In genomic region chr3:138845071-138845685, GRCh38 we compare ENCODE assay signal across 25 cellular contexts. TPM values are rescaled to one million over a fixed set of nuclear protein-coding genes. Genes with fewer than 3 reads are reported as not detected.
DNase-seq lines count a peak whose midpoint lies in the region; ATAC-seq, FAIRE-seq and TF ChIP-seq lines count a peak whose summit lies in the region.
"Had no signal": no experiment of that assay in that cellular context is flagged by ENCODE, and none has a peak within 500 bp of the region (broad histone marks: within the 10 kb centered on the region; RNA-seq: fewer than 3 reads in every experiment).

No MANE protein-coding gene starts in this region.

- H3K27me3 ChIP-seq in heart right ventricle (no peaks in the 10 kb centered on the region), H1 (replicated peaks in 1 of 4; ENCODE audit: control insufficient read depth in 3 of 4, extremely low read depth in 1 of 4, insufficient read depth in 3 of 4, low read length in 3 of 4) (no peaks in the 10 kb centered on the region), mesenchymal stem cell (ENCODE audit: control insufficient read depth in 1 of 2, insufficient read depth in 1 of 2, low read length in 2 of 2) (no peaks in the 10 kb centered on the region)
- H3K27me3 ChIP-seq: ascending aorta, neutrophil, transverse colon had no signal

- 64 to 77% methylated on average over 12 of the region's 12 CpGs for WGBS in heart right ventricle, 2 donors
- 60% methylated on average over 9 of the region's 12 CpGs; no CpG with 5 or more reads in 1 of the 2 experiments for WGBS in H1 (ENCODE audit: extremely low coverage in 1 of 2, insufficient coverage in 1 of 2, insufficient read length in 1 of 2, insufficient replicate concordance in 2 of 2, low coverage in 1 of 2, low lambda C conversion rate in 2 of 2, missing lambda C conversion rate in 1 of 2), 2 experiments
- WGBS in mesenchymal stem cell, result 81% methylated on average over 10 of the region's 12 CpGs

- H4K8ac ChIP-seq in H1 (ENCODE audit: extremely low read depth, insufficient read depth, low read length), result peak overlapping the region; percentile 93; the same call in 1 of the 2 replicates
- no peak overlapping the region for H4K8ac ChIP-seq in mesenchymal stem cell (ENCODE audit: low read length)

- H2BK20ac ChIP-seq in H1 (ENCODE audit: low read length), result peak overlapping the region; percentile 87

- H3K4me2 ChIP-seq in H1 (ENCODE audit: insufficient read depth in 1 of 2, low read depth in 2 of 2, low read length in 2 of 2) (peak overlapping the region; percentile 5 to 83; a peak in 1 of 4 replicates), mesenchymal stem cell (ENCODE audit: low read length, poor library complexity, severe bottlenecking) (no peak overlapping the region)

- peak in 1 of 2 donors; percentile 19 for DNase-seq in heart right ventricle
- DNase-seq in Right ventricle myocardium inferior (ENCODE audit: missing footprints), result no peak
- DNase-seq in H1 (ENCODE audit: low read depth in 1 of 2, low spot score in 2 of 2), result no peak
- DNase-seq in mesenchymal stem cell, result no peak
- no peak for DNase-seq in activated T-cell treated with anti-CD3 and anti-CD28 coated beads, Interleukin-2, amount 50 U/mL, for 72 hours
- DNase-seq: 8988T; activated B cell treated with CpG ODN at 0.5 μM for 24 hours; activated CD8-positive, alpha-beta T cell treated with anti-CD3 and anti-CD28 coated beads, Interleukin-2, amount 10 ng/mL, durations not matched to agents 7 days and 5 days; activated naive CD4-positive, alpha-beta T cell treated with anti-CD3 and anti-CD28 coated beads, Interleukin-2, amount 10 ng/mL, durations not matched to agents 7 days and 5 days; activated T-cell treated with anti-CD3 and anti-CD28 coated beads, Interleukin-2, amount 50 U/mL, for 24 hours; NCI-H1417 treated with DMSO at 0.1 percent for 48 hours; NCI-H2171 treated with DMSO at 0.1 percent for 48 hours; NCI-H774; OCI-M1; SHP77 treated with DMSO at 0.1 percent for 48 hours; stimulated activated naive B cell treated with anti-CD40 and anti-IgM and Interleukin-4, amounts not matched to agents 10 μg/mL and 1 μg/mL and 100 μg/mL, for 72 hours; transverse colon had no signal

- H2BK5ac ChIP-seq in H1 (ENCODE audit: low read depth, low read length) (peak overlapping the region; percentile 98), mesenchymal stem cell (ENCODE audit: low read depth, low read length, poor library complexity, severe bottlenecking) (no peak overlapping the region)

- H3K23ac ChIP-seq in H1 (ENCODE audit: insufficient read length), result no peak overlapping the region
- H3K23ac ChIP-seq in mesenchymal stem cell (ENCODE audit: low read length in 2 of 2), result no peak overlapping the region

- H2BK12ac ChIP-seq in H1 (ENCODE audit: low read depth, low read length), result peak overlapping the region; percentile 100
- no peak overlapping the region for H2BK12ac ChIP-seq in mesenchymal stem cell (ENCODE audit: low read length in 2 of 2)

- no peaks in the 10 kb centered on the region for H3K9me3 Mint-ChIP-seq in activated T-cell treated with anti-CD3 and anti-CD28 coated beads, Interleukin-2, amount 50 U/mL, for 72 hours
- H3K9me3 Mint-ChIP-seq: activated B cell treated with CpG ODN at 0.5 μM for 24 hours; activated naive CD4-positive, alpha-beta T cell treated with anti-CD3 and anti-CD28 coated beads, Interleukin-2, amount 10 ng/mL, durations not matched to agents 7 days and 5 days; activated T-cell treated with anti-CD3 and anti-CD28 coated beads, Interleukin-2, amount 50 U/mL, for 24 hours had no signal

- H2BK120ac ChIP-seq in H1 (replicated peaks; ENCODE audit: low read depth, low read length) (peak overlapping the region; percentile 41), mesenchymal stem cell (ENCODE audit: low read depth, low read length) (no peak overlapping the region)

- no peaks in the 10 kb centered on the region for H4K20me1 ChIP-seq in H1 (replicated peaks in 1 of 2; ENCODE audit: control insufficient read depth in 1 of 2, insufficient read depth in 2 of 2, low read length in 2 of 2)

- H3K23me2 ChIP-seq in H1 (ENCODE audit: low read depth, low read length), result no peaks in the 10 kb centered on the region

- H3K18ac ChIP-seq in H1 (ENCODE audit: extremely low read depth, low read length), result peak overlapping the region; percentile 99
- no peak overlapping the region for H3K18ac ChIP-seq in mesenchymal stem cell (ENCODE audit: low read depth in 1 of 2, low read length in 2 of 2)

- H3K36me3 ChIP-seq in heart right ventricle (no peaks in the 10 kb centered on the region), H1 (ENCODE audit: control insufficient read depth in 2 of 4, insufficient read depth in 4 of 4, low read length in 3 of 4) (no peaks in the 10 kb centered on the region), mesenchymal stem cell (ENCODE audit: control insufficient read depth in 1 of 2, insufficient read depth in 2 of 2, low read depth in 1 of 2, low read length in 2 of 2) (no peaks in the 10 kb centered on the region)
- H3K36me3 ChIP-seq: ascending aorta, neutrophil, transverse colon had no signal

- no peak for FAIRE-seq in H1 (lab: Jason Lieb, UNC)

- peak in 6 of 8 donors; percentile 39 to 80 (median 68) for ATAC-seq in heart right ventricle
- ATAC-seq in Right ventricle myocardium inferior, result no peak
- no peak for ATAC-seq in GM21723 (IDR thresholded peaks at IDR 0.05; ENCODE audit: unreplicated experiment)
- ATAC-seq in GM21526 (IDR thresholded peaks at IDR 0.05; ENCODE audit: low FRiP score, unreplicated experiment), result no peak
- ATAC-seq in activated T-cell treated with anti-CD3 and anti-CD28 coated beads, Interleukin-2, amount 50 U/mL, for 72 hours (replicated peaks in 1 of 2), result no peak
- no peak for ATAC-seq in GM21529 (IDR thresholded peaks at IDR 0.05; ENCODE audit: unreplicated experiment)
- ATAC-seq: activated CD8-positive, alpha-beta T cell treated with anti-CD3 and anti-CD28 coated beads, Interleukin-2, amount 10 ng/mL, durations not matched to agents 7 days and 5 days; sciatic nerve; stimulated activated naive B cell treated with anti-CD40 and anti-IgM and Interleukin-4, amounts not matched to agents 10 μg/mL and 1 μg/mL and 100 μg/mL, for 72 hours had no signal

- no peak overlapping the region for H3K4me3 Mint-ChIP-seq in activated T-cell treated with anti-CD3 and anti-CD28 coated beads, Interleukin-2, amount 50 U/mL, for 72 hours
- H3K4me3 Mint-ChIP-seq: activated B cell treated with CpG ODN at 0.5 μM for 24 hours; activated CD8-positive, alpha-beta T cell treated with anti-CD3 and anti-CD28 coated beads, Interleukin-2, amount 10 ng/mL, durations not matched to agents 7 days and 5 days; activated naive CD4-positive, alpha-beta T cell treated with anti-CD3 and anti-CD28 coated beads, Interleukin-2, amount 10 ng/mL, durations not matched to agents 7 days and 5 days; activated T-cell treated with anti-CD3 and anti-CD28 coated beads, Interleukin-2, amount 50 U/mL, for 24 hours; B cell; stimulated activated naive B cell treated with anti-CD40 and anti-IgM and Interleukin-4, amounts not matched to agents 10 μg/mL and 1 μg/mL and 100 μg/mL, for 72 hours had no signal

- TF ChIP-seq POLR2A in H1 (IDR thresholded peaks at IDR 0.05; ENCODE audit: control extremely low read depth in 1 of 2, low read depth in 2 of 2, low read length in 2 of 2), result no peak

- no peaks in the 10 kb centered on the region for H3K9me3 ChIP-seq in heart right ventricle
- no peaks in the 10 kb centered on the region for H3K9me3 ChIP-seq in H1 (ENCODE audit: insufficient read depth in 2 of 2, low read depth in 1 of 2, low read length in 1 of 2)
- no peaks in the 10 kb centered on the region for H3K9me3 ChIP-seq in mesenchymal stem cell (ENCODE audit: control insufficient read depth, low read length)
- H3K9me3 ChIP-seq: ascending aorta, Caco-2, neutrophil, transverse colon had no signal

- peak overlapping the region; percentile 11; the same call in 1 of the 2 replicates for H2AFZ ChIP-seq in H1 (ENCODE audit: low read length)
- H2AFZ ChIP-seq in mesenchymal stem cell (ENCODE audit: low read depth, low read length), result no peak overlapping the region

- peak overlapping the region in 9 of 10 donors; percentile 21 to 81 (median 59) for H3K27ac ChIP-seq in heart right ventricle
- H3K27ac ChIP-seq in H1 (ENCODE audit: low read depth, low read length), result peak overlapping the region; percentile 83; the same call in 1 of the 2 replicates
- no peak overlapping the region for H3K27ac ChIP-seq in mesenchymal stem cell (ENCODE audit: low read length, poor library complexity, severe bottlenecking)
- H3K27ac ChIP-seq: ascending aorta, neutrophil, transverse colon had no signal

- POLR2A ChIA-PET in H1 (lab: Charles Lee; ENCODE audit: partially characterized antibody), result interaction anchor here (0.9 to 3.6 kb wide), 7 partner anchors 9 to 247 kb away, joined by 3 to 34 read pairs (median 12); partner anchors contain the start of gene PIK3CB

- CTCF ChIA-PET in H1 (lab: Charles Lee; ENCODE audit: partially characterized antibody), result interaction anchor here (0.7 to 2.2 kb wide), 7 partner anchors 22 to 250 kb away, joined by 3 to 9 read pairs (median 5); no protein-coding TSS in a partner anchor

- H3K4ac ChIP-seq in H1 (replicated peaks; ENCODE audit: insufficient read length, low read depth, low read length), result no peak overlapping the region
- no peak overlapping the region for H3K4ac ChIP-seq in mesenchymal stem cell (ENCODE audit: low read depth in 1 of 2, low read length in 2 of 2)

- no peak for TF ChIP-seq RAD21 in H1 (IDR thresholded peaks at IDR 0.05 in 1 of 2, conservative IDR thresholded peaks at IDR 0.05 in 1 of 2; ENCODE audit: low read depth in 2 of 2, low read length in 2 of 2)

- H3K27me3 Mint-ChIP-seq in activated T-cell treated with anti-CD3 and anti-CD28 coated beads, Interleukin-2, amount 50 U/mL, for 72 hours (ENCODE audit: low read depth), result no peaks in the 10 kb centered on the region
- H3K27me3 Mint-ChIP-seq: activated B cell treated with CpG ODN at 0.5 μM for 24 hours; activated T-cell treated with anti-CD3 and anti-CD28 coated beads, Interleukin-2, amount 50 U/mL, for 24 hours; B cell; stimulated activated naive B cell treated with anti-CD40 and anti-IgM and Interleukin-4, amounts not matched to agents 10 μg/mL and 1 μg/mL and 100 μg/mL, for 72 hours had no signal

- H3K4me3 ChIP-seq in heart right ventricle (no peak overlapping the region), H1 (ENCODE audit: extremely low read depth in 1 of 4, insufficient read depth in 2 of 4, low read depth in 3 of 4, low read length in 4 of 4) (no peak overlapping the region; a peak in 1 of 8 replicates), mesenchymal stem cell (ENCODE audit: insufficient read depth in 1 of 2, low read depth in 1 of 2, low read length in 2 of 2) (no peak overlapping the region)
- H3K4me3 ChIP-seq: transverse colon had no signal

- peak overlapping the region; percentile 83 for H4K91ac ChIP-seq in H1 (replicated peaks; ENCODE audit: insufficient read length, low read length)
- no peak overlapping the region for H4K91ac ChIP-seq in mesenchymal stem cell (ENCODE audit: low read length)

- H3K56ac ChIP-seq in H1 (replicated peaks; ENCODE audit: insufficient read length, low read depth, low read length), result no peak overlapping the region

- no peaks in the 10 kb centered on the region for H3K36me3 Mint-ChIP-seq in activated T-cell treated with anti-CD3 and anti-CD28 coated beads, Interleukin-2, amount 50 U/mL, for 72 hours (ENCODE audit: insufficient read depth in 2 of 2)
- H3K36me3 Mint-ChIP-seq: activated naive CD4-positive, alpha-beta T cell treated with anti-CD3 and anti-CD28 coated beads, Interleukin-2, amount 10 ng/mL, durations not matched to agents 7 days and 5 days; stimulated activated naive B cell treated with anti-CD40 and anti-IgM and Interleukin-4, amounts not matched to agents 10 μg/mL and 1 μg/mL and 100 μg/mL, for 72 hours had no signal

- H3K27ac Mint-ChIP-seq in activated T-cell treated with anti-CD3 and anti-CD28 coated beads, Interleukin-2, amount 50 U/mL, for 72 hours, result no peak overlapping the region
- H3K27ac Mint-ChIP-seq: activated B cell treated with CpG ODN at 0.5 μM for 24 hours; activated CD8-positive, alpha-beta T cell treated with anti-CD3 and anti-CD28 coated beads, Interleukin-2, amount 10 ng/mL, durations not matched to agents 7 days and 5 days; activated naive CD4-positive, alpha-beta T cell treated with anti-CD3 and anti-CD28 coated beads, Interleukin-2, amount 10 ng/mL, durations not matched to agents 7 days and 5 days; activated T-cell treated with anti-CD3 and anti-CD28 coated beads, Interleukin-2, amount 50 U/mL, for 24 hours; B cell; stimulated activated naive B cell treated with anti-CD40 and anti-IgM and Interleukin-4, amounts not matched to agents 10 μg/mL and 1 μg/mL and 100 μg/mL, for 72 hours had no signal

- TF ChIP-seq CTCF in heart right ventricle (IDR thresholded peaks at IDR 0.05) (no peak), H1 (IDR thresholded peaks at IDR 0.05; ENCODE audit: control extremely low read depth in 1 of 3, insufficient read depth in 1 of 3, low read depth in 1 of 3, low read length in 3 of 3) (no peak)

- H2BK15ac ChIP-seq in H1 (ENCODE audit: low read length) (no peak overlapping the region), mesenchymal stem cell (ENCODE audit: low read depth, poor library complexity, severe bottlenecking) (peak overlapping the region; percentile 36)

- H4K5ac ChIP-seq in H1 (ENCODE audit: insufficient read length, low read depth, low read length), result peak overlapping the region; percentile 45

- no peaks in the 10 kb centered on the region for H3K79me2 ChIP-seq in H1 (ENCODE audit: control insufficient read depth in 1 of 2, insufficient read depth in 2 of 2, low read length in 2 of 2)

- H3K79me1 ChIP-seq in H1 (ENCODE audit: low read depth, low read length), result no peaks in the 10 kb centered on the region
- no peaks in the 10 kb centered on the region for H3K79me1 ChIP-seq in mesenchymal stem cell (replicated peaks; ENCODE audit: low read length, poor library complexity, severe bottlenecking)

- no peak for TF ChIP-seq EP300 in H1 (IDR thresholded peaks at IDR 0.05; ENCODE audit: borderline replicate concordance in 1 of 2, low read depth in 2 of 2, low read length in 2 of 2)

- H3K4me1 Mint-ChIP-seq in activated T-cell treated with anti-CD3 and anti-CD28 coated beads, Interleukin-2, amount 50 U/mL, for 72 hours (ENCODE audit: low read depth), result no peaks in the 10 kb centered on the region
- H3K4me1 Mint-ChIP-seq: activated naive CD4-positive, alpha-beta T cell treated with anti-CD3 and anti-CD28 coated beads, Interleukin-2, amount 10 ng/mL, durations not matched to agents 7 days and 5 days had no signal

- peak overlapping the region; percentile 83; the same call in 1 of the 2 replicates for H2AK5ac ChIP-seq in H1 (ENCODE audit: low read depth, low read length)
- no peak overlapping the region for H2AK5ac ChIP-seq in mesenchymal stem cell (ENCODE audit: low read length, severe bottlenecking)

- intact Hi-C loops in heart right ventricle (cut with DNase I) (loop anchor here in 1 of 10 donors (10.0 kb wide), 1 partner anchor 70 kb away; no protein-coding TSS in a partner anchor), Right ventricle myocardium inferior (cut with DNase I) (no loop called here)

- H3K4me1 ChIP-seq in heart right ventricle, result peaks cover 0 to 35% (median 12%) of the 10 kb centered on the region in 9 donors
- peaks cover 9 to 21% (median 12%) of the 10 kb centered on the region in 4 experiments; a peak in 6 of 7 replicates for H3K4me1 ChIP-seq in H1 (replicated peaks in 1 of 4; ENCODE audit: control insufficient read depth in 3 of 4, insufficient read depth in 4 of 4, low read length in 3 of 4)
- no peaks in the 10 kb centered on the region for H3K4me1 ChIP-seq in mesenchymal stem cell (ENCODE audit: control insufficient read depth, insufficient read depth, low read depth, low read length)
- H3K4me1 ChIP-seq: transverse colon had no signal

- peak overlapping the region in 1 of 4 experiments; percentile 31; a peak in 3 of 7 replicates for H3K9ac ChIP-seq in H1 (replicated peaks in 1 of 4; ENCODE audit: extremely low read depth in 1 of 4, low read depth in 3 of 4, low read length in 3 of 4)
- H3K9ac ChIP-seq in mesenchymal stem cell (ENCODE audit: low read length), result no peak overlapping the region

- H3K14ac ChIP-seq in H1 (ENCODE audit: insufficient read length) (no peak overlapping the region), mesenchymal stem cell (ENCODE audit: low read length in 2 of 2) (no peak overlapping the region)

RNA-seq across cellular contexts. Expression of gene PIK3CB, which starts 10.4 kb away (rescaled TPM):
- 10 to 100 TPM; 26.2 to 45.7 (median 29.8) TPM for total RNA-seq in heart right ventricle
- polyA plus RNA-seq in heart right ventricle, result 10 to 100 TPM in 1 of 2 donors, 1 to 10 TPM in 1; 8.1 to 12.1 TPM
- 30.9 TPM for total RNA-seq in Right ventricle myocardium inferior
- total RNA-seq in H1 (2021; fragmentation: NEBNext Ultra II Directional; extraction: Animal tissue kit (Norgen Biotek cat#: 25700)), result 33.0 and 35.2 TPM in 2 replicates
- polyA plus RNA-seq in H1 (2011; rRNA removed), result 7.1 and 8.3 TPM in 2 replicates
- polyA plus RNA-seq in H1 (2011; cell fraction: cytosol; rRNA removed), result 10.3 TPM
- 8.3 TPM for polyA plus RNA-seq in H1 (2011; cell fraction: nucleus; rRNA removed)
- 14.7 to 20.8 TPM (median 18.0 TPM) in 4 replicates for polyA plus RNA-seq in H1 (2012, experiment 1 of 2)
- polyA plus RNA-seq in H1 (2012, experiment 2 of 2), result 1.3 TPM
- 14.9 TPM for polyA plus RNA-seq in H1 (2013, experiment 1 of 2)
- polyA plus RNA-seq in H1 (2013, experiment 2 of 2), result 14.4 TPM
- polyA minus RNA-seq in H1 (2011; rRNA and poly(A)+ RNA removed), result 23.7 and 24.6 TPM in 2 replicates
- 17.0 TPM for polyA minus RNA-seq in H1 (2011; cell fraction: cytosol; rRNA and poly(A)+ RNA removed)
- 39.3 TPM for polyA minus RNA-seq in H1 (2011; cell fraction: nucleus; rRNA and poly(A)+ RNA removed)
- polyA plus RNA-seq in mesenchymal stem cell (2013, experiment 1 of 2), result 3.2 TPM
- 2.9 TPM for polyA plus RNA-seq in mesenchymal stem cell (2013, experiment 2 of 2)
- total RNA-seq in activated T-cell treated with anti-CD3 and anti-CD28 coated beads, Interleukin-2, amount 50 U/mL, for 72 hours, result 10 to 100 TPM; 18.8 to 26.3 TPM

Comparison
In these comparisons a context has a peak if more than half of its experiments do, and no peak if none do; other contexts are left out.
1. ATAC-seq: peak in heart right ventricle (6 of 8); none in Right ventricle myocardium inferior (single experiment), GM21723 (single experiment), GM21526 (single experiment), activated T-cell treated with anti-CD3 and anti-CD28 coated beads, Interleukin-2, amount 50 U/mL, for 72 hours (0 of 2) and GM21529 (single experiment).